Comparison of ENCODE assay signal across 16 cellular contexts in the genomic region with DNA sequence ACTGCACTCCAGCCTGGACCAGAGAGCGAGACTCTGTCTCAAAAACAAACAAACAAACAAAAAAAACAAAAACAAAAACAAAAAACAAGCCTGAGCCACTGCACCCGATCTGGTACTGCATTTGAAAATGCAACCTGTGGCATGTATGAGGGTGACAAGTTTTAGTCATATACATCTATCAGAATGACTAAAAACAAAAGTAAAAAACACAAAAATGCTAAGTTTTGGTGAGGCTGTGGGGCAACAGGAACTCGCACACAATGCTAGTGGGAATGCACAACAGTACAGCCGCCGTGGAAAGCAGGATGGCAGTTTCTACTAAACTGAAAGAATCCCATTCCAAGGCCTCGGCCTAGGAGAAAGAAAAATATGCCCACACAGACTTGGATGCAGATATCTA. TPM values are rescaled to one million over a fixed set of nuclear protein-coding genes. Genes with fewer than 3 reads are reported as not detected.
DNase-seq lines count a peak whose midpoint lies in the region; ATAC-seq lines count a peak whose summit lies in the region.
"Had no signal": no experiment of that assay in that cellular context is flagged by ENCODE, and none has a peak within 500 bp of the region (broad histone marks: within the 10 kb centered on the region; RNA-seq: fewer than 3 reads in every experiment).

No MANE protein-coding gene starts in this region.

- DNase-seq in stimulated activated CD4-positive, alpha-beta T cell treated with anti-CD3 and anti-CD28 coated beads, Interleukin-15, amount 100 ng/mL, for 24 hours = peak; percentile 36
- DNase-seq in stimulated activated CD4-positive, alpha-beta T cell treated with anti-CD3 and anti-CD28 coated beads, Interleukin-4, amount 100 ng/mL, for 24 hours = no peak
- DNase-seq in A172 (ENCODE audit: low spot score) (no peak), T-cell (no peak)
- DNase-seq: activated B cell treated with CpG ODN at 0.5 μM for 24 hours; activated effector memory CD4-positive, alpha-beta T cell treated with Interleukin-2 at 50 U/mL for 16 hours; effector CD4-positive, alpha-beta T cell; naive thymus-derived CD4-positive, alpha-beta T cell; NCI-H187; NCI-H526; SW 1271; tibial artery had no signal

- H3K36me3 Mint-ChIP-seq in T-cell = peaks cover 5% of the 10 kb centered on the region

- H3K4me3 Mint-ChIP-seq in T-cell = no peak overlapping the region
- H3K4me3 Mint-ChIP-seq: activated B cell treated with CpG ODN at 0.5 μM for 24 hours; naive thymus-derived CD4-positive, alpha-beta T cell had no signal

- CTCF ChIA-PET in T-cell (lab: Charles Lee) = interaction anchor here in 1 of 2 donors (0.6 kb wide), 1 partner anchor 452 kb away, joined by 4 read pairs; no protein-coding TSS in a partner anchor

- POLR2A ChIA-PET in T-cell (lab: Charles Lee) = no interaction called here

- no peak overlapping the region for H3K27ac Mint-ChIP-seq in T-cell

- ATAC-seq in GM21367 (IDR thresholded peaks at IDR 0.05; ENCODE audit: unreplicated experiment) (peak; percentile 42), HG03378 (IDR thresholded peaks at IDR 0.05; ENCODE audit: unreplicated experiment) (peak; percentile 73), HG03097 (IDR thresholded peaks at IDR 0.05; ENCODE audit: low FRiP score, unreplicated experiment) (no peak), HG03460 (IDR thresholded peaks at IDR 0.05; ENCODE audit: unreplicated experiment) (no peak), T-cell (replicated peaks in 1 of 4) (no peak)
- ATAC-seq: naive thymus-derived CD4-positive, alpha-beta T cell had no signal

- H3K9me3 Mint-ChIP-seq in T-cell = no peaks in the 10 kb centered on the region
- H3K9me3 Mint-ChIP-seq: activated B cell treated with CpG ODN at 0.5 μM for 24 hours had no signal

- H3K27me3 Mint-ChIP-seq in T-cell = no peaks in the 10 kb centered on the region
- H3K27me3 Mint-ChIP-seq: activated B cell treated with CpG ODN at 0.5 μM for 24 hours; naive thymus-derived CD4-positive, alpha-beta T cell had no signal

- H3K4me1 Mint-ChIP-seq in T-cell = peaks cover 27 to 52% (median 32%) of the 10 kb centered on the region in 3 donors

RNA-seq across cellular contexts. Expression of gene EBPL, which starts 7.8 kb away (rescaled TPM):
- total RNA-seq in A172 (2014; rRNA removed; shearing (Covaris generic)) = 123 and 133 TPM in 2 replicates
- total RNA-seq in T-cell = 10 to 100 TPM; 15.7 to 32.3 (median 22.7) TPM

RNA-seq across cellular contexts. Expression of gene ARL11, which starts 55.2 kb away (rescaled TPM):
- not detected in 2 replicates for total RNA-seq in A172 (2014; rRNA removed; shearing (Covaris generic))
- total RNA-seq in T-cell = 1 to 10 TPM in 2 of 5 donors, under 1 TPM in 3; 0.12 to 1.9 (median 0.53) TPM

Comparison
In these comparisons a context has a peak if more than half of its experiments do, and no peak if none do; other contexts are left out.
1. ATAC-seq: peak in GM21367 (single experiment) and HG03378 (single experiment); none in HG03097 (single experiment), HG03460 (single experiment) and T-cell (0 of 4).